In genomic region chr19:48746738-48747575, GRCh38 we compare ENCODE assay signal across 7 cellular contexts. TPM values are rescaled to one million over a fixed set of nuclear protein-coding genes. Genes with fewer than 3 reads are reported as not detected.
DNase-seq lines count a peak whose midpoint lies in the region; ATAC-seq and TF ChIP-seq lines count a peak whose summit lies in the region.

Gene IZUMO1, minus strand, starts transcription at chr19:48746909. Its CDS starts 1,050 bp downstream, at chr19:48745859.

- no peaks in the 10 kb centered on the region; the same call in 2 of the 3 replicates for H3K9me3 Mint-ChIP-seq in GM23338

- H3K4me1 ChIP-seq in GM23338 (ENCODE audit: insufficient read depth) (peaks cover 19% of the 10 kb centered on the region), psoas muscle (no peaks in the 10 kb centered on the region)

- peaks cover 26% of the 10 kb centered on the region for H3K4me1 Mint-ChIP-seq in GM23338

- H3K9me2 ChIP-seq in GM23338 (ENCODE audit: insufficient read depth), result no peaks in the 10 kb centered on the region

- peaks cover 33% of the 10 kb centered on the region for H3K79me2 ChIP-seq in GM23338 (replicated peaks; ENCODE audit: insufficient read depth)

- no peaks in the 10 kb centered on the region for H3K9me3 ChIP-seq in SK-N-MC (ENCODE audit: low read depth, low read length)
- H3K9me3 ChIP-seq in psoas muscle, result no peaks in the 10 kb centered on the region

- H3K4me3 Mint-ChIP-seq in GM23338, result peak within 1 kb of the TSS; percentile 68

- peak within 1 kb of the TSS; percentile 94 for H3K27ac Mint-ChIP-seq in GM23338

- H3K36me3 ChIP-seq in GM23338 (ENCODE audit: insufficient read depth) (0 out of 2 replicates have a peak, but pooled peaks cover 6% of the 10 kb centered on the region), SK-N-MC (ENCODE audit: insufficient read depth, low read length) (no peaks in the 10 kb centered on the region), psoas muscle (ENCODE audit: insufficient read depth in 1 of 2, low read depth in 1 of 2) (no peaks in the 10 kb centered on the region)

- H3K27me3 ChIP-seq in GM23338 (ENCODE audit: insufficient read depth), result no peaks in the 10 kb centered on the region
- no peaks in the 10 kb centered on the region for H3K27me3 ChIP-seq in psoas muscle (ENCODE audit: insufficient read depth in 3 of 3, low read length in 2 of 3)

- TF ChIP-seq CTCF in GM23338 (conservative IDR thresholded peaks at IDR 0.05; ENCODE audit: low read depth in 2 of 2) (no peak), astrocyte of the spinal cord (IDR thresholded peaks at IDR 0.05; ENCODE audit: low read depth, low read length) (no peak), psoas muscle (IDR thresholded peaks at IDR 0.05) (no peak)

- peak within 1 kb of the TSS; percentile 70 for H3K4me2 ChIP-seq in GM23338

- 9 to 15% (median 11%) methylated on average over 31 of the region's 31 CpGs for whole genome bisulfite sequencing in psoas muscle, 3 donors

- ATAC-seq in GM23338 (peak; percentile 78), psoas muscle (peak; percentile 80 to 91 (median 85)), GM18907 (IDR thresholded peaks at IDR 0.05; ENCODE audit: unreplicated experiment) (no peak)

- H3F3A ChIP-seq in GM23338 (replicated peaks; ENCODE audit: low read depth), result peaks cover 12% of the 10 kb centered on the region; the same call in 1 of the 2 replicates

- peak within 1 kb of the TSS; percentile 81 for H3K27ac ChIP-seq in GM23338 (ENCODE audit: low read depth)
- H3K27ac ChIP-seq in SK-N-MC, result peak within 1 kb of the TSS; percentile 77
- peak within 1 kb of the TSS; percentile 71 for H3K27ac ChIP-seq in psoas muscle

- intact Hi-C loops in psoas muscle (cut with DNase I), result no loop called here

- in situ Hi-C loops in astrocyte of the spinal cord (cut with HindIII; ENCODE audit: low sequenced_read_pairs), result no loop called here

- no peak within 1 kb of the TSS for H2AFZ ChIP-seq in GM23338

- DNase-seq in GM23338 (ENCODE audit: low spot score) (peak; percentile 97), SK-N-MC (ENCODE audit: low read depth, low spot score) (peak; percentile 79), astrocyte of the spinal cord (ENCODE audit: low read depth, low spot score) (peak; percentile 92), hippocampal formation (lab: John Stamatoyannopoulos, UW) (peak; percentile 55 to 66), psoas muscle (peak; percentile 77 to 87), NCI-H510A treated with DMSO at 0.1 percent for 48 hours (lab: John Stamatoyannopoulos, UW) (no peak)

- peak within 1 kb of the TSS; percentile 33 for H3K9ac ChIP-seq in SK-N-MC (ENCODE audit: insufficient read length)

- H3K4me3 ChIP-seq in GM23338 (peak within 1 kb of the TSS; percentile 56), SK-N-MC (peak within 1 kb of the TSS; percentile 79), astrocyte of the spinal cord (ENCODE audit: low read depth, low read length) (peak within 1 kb of the TSS; percentile 69), psoas muscle (peak within 1 kb of the TSS; percentile 62)

- peaks cover 24% of the 10 kb centered on the region for H3K27me3 Mint-ChIP-seq in GM23338 (ENCODE audit: insufficient read depth, low read depth, poor library complexity)

- H4K20me1 ChIP-seq in GM23338 (replicated peaks; ENCODE audit: insufficient read depth), result peaks cover 11% of the 10 kb centered on the region; the same call in 1 of the 2 replicates

- peaks cover 41% of the 10 kb centered on the region for H3K36me3 Mint-ChIP-seq in GM23338 (ENCODE audit: low read depth)

TF ChIP-seq in GM23338, 12 proteins besides CTCF, POLR2A, EP300 and RAD21 (continues in another document):
- TF ChIP-seq ZNF114 (CRISPR knock-in tag; IDR thresholded peaks at IDR 0.05) (no peak), STAT1 (IDR thresholded peaks at IDR 0.05; ENCODE audit: unreplicated experiment) (no peak), POLR2AphosphoS5 (IDR thresholded peaks at IDR 0.05; ENCODE audit: low read depth) (peak; percentile 70), REST (IDR thresholded peaks at IDR 0.05; ENCODE audit: unreplicated experiment) (no peak), ZNF462 (CRISPR knock-in tag; IDR thresholded peaks at IDR 0.05) (no peak), EZH2 (IDR thresholded peaks at IDR 0.05; ENCODE audit: low read depth, unreplicated experiment) (no peak), EZH2phosphoT487 (IDR thresholded peaks at IDR 0.05; ENCODE audit: unreplicated experiment) (no peak)

RNA-seq across cellular contexts. Expression of gene IZUMO1, which starts in this region (rescaled TPM):
- total RNA-seq in GM23338 (2014; rRNA removed; shearing (Covaris generic)), result 1.7 and 3.5 TPM in 2 replicates
- polyA plus RNA-seq in GM23338 (2016; fragmentation: Nextera tagmentation; extraction: Ambion mirVana), result 1.2 and 1.3 TPM in 2 replicates
- under 1 TPM in 3 of 4 donors, not detected in 1; 0.26 to 0.76 (median 0.36) TPM for total RNA-seq in psoas muscle
- polyA plus RNA-seq in psoas muscle, result under 1 TPM in 2 of 3 donors, not detected in 1; 0.18 to 0.66 TPM

Comparison
In these comparisons a context has a peak if more than half of its experiments do, and no peak if none do; other contexts are left out.
1. Peak in DNase-seq, ATAC-seq, H3K4me3 ChIP-seq and H3K27ac ChIP-seq in psoas muscle; RNA of the gene not detected or under 1 TPM.